Comparison of ENCODE assay signal across 1 cellular context in genomic region chr11:78325274-78325781, GRCh38.
TF ChIP-seq lines count a peak whose summit lies in the region.

No MANE protein-coding gene starts in this region.

TF ChIP-seq in K562, 482 proteins besides CTCF, POLR2A, EP300 and RAD21 (continued from another document and continues in another):
- TF ChIP-seq, protein P1, sequence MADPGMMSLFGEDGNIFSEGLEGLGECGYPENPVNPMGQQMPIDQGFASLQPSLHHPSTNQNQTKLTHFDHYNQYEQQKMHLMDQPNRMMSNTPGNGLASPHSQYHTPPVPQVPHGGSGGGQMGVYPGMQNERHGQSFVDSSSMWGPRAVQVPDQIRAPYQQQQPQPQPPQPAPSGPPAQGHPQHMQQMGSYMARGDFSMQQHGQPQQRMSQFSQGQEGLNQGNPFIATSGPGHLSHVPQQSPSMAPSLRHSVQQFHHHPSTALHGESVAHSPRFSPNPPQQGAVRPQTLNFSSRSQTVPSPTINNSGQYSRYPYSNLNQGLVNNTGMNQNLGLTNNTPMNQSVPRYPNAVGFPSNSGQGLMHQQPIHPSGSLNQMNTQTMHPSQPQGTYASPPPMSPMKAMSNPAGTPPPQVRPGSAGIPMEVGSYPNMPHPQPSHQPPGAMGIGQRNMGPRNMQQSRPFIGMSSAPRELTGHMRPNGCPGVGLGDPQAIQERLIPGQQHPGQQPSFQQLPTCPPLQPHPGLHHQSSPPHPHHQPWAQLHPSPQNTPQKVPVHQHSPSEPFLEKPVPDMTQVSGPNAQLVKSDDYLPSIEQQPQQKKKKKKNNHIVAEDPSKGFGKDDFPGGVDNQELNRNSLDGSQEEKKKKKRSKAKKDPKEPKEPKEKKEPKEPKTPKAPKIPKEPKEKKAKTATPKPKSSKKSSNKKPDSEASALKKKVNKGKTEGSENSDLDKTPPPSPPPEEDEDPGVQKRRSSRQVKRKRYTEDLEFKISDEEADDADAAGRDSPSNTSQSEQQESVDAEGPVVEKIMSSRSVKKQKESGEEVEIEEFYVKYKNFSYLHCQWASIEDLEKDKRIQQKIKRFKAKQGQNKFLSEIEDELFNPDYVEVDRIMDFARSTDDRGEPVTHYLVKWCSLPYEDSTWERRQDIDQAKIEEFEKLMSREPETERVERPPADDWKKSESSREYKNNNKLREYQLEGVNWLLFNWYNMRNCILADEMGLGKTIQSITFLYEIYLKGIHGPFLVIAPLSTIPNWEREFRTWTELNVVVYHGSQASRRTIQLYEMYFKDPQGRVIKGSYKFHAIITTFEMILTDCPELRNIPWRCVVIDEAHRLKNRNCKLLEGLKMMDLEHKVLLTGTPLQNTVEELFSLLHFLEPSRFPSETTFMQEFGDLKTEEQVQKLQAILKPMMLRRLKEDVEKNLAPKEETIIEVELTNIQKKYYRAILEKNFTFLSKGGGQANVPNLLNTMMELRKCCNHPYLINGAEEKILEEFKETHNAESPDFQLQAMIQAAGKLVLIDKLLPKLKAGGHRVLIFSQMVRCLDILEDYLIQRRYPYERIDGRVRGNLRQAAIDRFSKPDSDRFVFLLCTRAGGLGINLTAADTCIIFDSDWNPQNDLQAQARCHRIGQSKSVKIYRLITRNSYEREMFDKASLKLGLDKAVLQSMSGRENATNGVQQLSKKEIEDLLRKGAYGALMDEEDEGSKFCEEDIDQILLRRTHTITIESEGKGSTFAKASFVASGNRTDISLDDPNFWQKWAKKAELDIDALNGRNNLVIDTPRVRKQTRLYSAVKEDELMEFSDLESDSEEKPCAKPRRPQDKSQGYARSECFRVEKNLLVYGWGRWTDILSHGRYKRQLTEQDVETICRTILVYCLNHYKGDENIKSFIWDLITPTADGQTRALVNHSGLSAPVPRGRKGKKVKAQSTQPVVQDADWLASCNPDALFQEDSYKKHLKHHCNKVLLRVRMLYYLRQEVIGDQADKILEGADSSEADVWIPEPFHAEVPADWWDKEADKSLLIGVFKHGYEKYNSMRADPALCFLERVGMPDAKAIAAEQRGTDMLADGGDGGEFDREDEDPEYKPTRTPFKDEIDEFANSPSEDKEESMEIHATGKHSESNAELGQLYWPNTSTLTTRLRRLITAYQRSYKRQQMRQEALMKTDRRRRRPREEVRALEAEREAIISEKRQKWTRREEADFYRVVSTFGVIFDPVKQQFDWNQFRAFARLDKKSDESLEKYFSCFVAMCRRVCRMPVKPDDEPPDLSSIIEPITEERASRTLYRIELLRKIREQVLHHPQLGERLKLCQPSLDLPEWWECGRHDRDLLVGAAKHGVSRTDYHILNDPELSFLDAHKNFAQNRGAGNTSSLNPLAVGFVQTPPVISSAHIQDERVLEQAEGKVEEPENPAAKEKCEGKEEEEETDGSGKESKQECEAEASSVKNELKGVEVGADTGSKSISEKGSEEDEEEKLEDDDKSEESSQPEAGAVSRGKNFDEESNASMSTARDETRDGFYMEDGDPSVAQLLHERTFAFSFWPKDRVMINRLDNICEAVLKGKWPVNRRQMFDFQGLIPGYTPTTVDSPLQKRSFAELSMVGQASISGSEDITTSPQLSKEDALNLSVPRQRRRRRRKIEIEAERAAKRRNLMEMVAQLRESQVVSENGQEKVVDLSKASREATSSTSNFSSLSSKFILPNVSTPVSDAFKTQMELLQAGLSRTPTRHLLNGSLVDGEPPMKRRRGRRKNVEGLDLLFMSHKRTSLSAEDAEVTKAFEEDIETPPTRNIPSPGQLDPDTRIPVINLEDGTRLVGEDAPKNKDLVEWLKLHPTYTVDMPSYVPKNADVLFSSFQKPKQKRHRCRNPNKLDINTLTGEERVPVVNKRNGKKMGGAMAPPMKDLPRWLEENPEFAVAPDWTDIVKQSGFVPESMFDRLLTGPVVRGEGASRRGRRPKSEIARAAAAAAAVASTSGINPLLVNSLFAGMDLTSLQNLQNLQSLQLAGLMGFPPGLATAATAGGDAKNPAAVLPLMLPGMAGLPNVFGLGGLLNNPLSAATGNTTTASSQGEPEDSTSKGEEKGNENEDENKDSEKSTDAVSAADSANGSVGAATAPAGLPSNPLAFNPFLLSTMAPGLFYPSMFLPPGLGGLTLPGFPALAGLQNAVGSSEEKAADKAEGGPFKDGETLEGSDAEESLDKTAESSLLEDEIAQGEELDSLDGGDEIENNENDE (IDR thresholded peaks at IDR 0.05; ENCODE audit: low read depth, low read length): no peak
- no peak for TF ChIP-seq HIVEP1 (CRISPR knock-in tag; IDR thresholded peaks at IDR 0.05)
- peak in 1 of 2 experiments; percentile 23; a peak in 1 of 4 replicates for TF ChIP-seq KDM1A (IDR thresholded peaks at IDR 0.05)
- TF ChIP-seq KLF1 (tag; IDR thresholded peaks at IDR 0.05): no peak
- 0 out of 2 replicates have a peak, but pooled peaks have one; percentile 42 for TF ChIP-seq HDAC2 (IDR thresholded peaks at IDR 0.05)
- no peak for TF ChIP-seq EHMT2 (IDR thresholded peaks at IDR 0.05)
- no peak for TF ChIP-seq MIER1 (IDR thresholded peaks at IDR 0.05; ENCODE audit: low read depth)
- no peak for TF ChIP-seq POLR3G (IDR thresholded peaks at IDR 0.05; ENCODE audit: extremely low read depth, insufficient read length, insufficient replicate concordance)
- TF ChIP-seq ZBTB5 (IDR thresholded peaks at IDR 0.05): no peak
- TF ChIP-seq ZBTB26 (CRISPR knock-in tag; IDR thresholded peaks at IDR 0.05): no peak
- no peak for TF ChIP-seq CEBPB (tag; IDR thresholded peaks at IDR 0.05)
- TF ChIP-seq, protein P2, sequence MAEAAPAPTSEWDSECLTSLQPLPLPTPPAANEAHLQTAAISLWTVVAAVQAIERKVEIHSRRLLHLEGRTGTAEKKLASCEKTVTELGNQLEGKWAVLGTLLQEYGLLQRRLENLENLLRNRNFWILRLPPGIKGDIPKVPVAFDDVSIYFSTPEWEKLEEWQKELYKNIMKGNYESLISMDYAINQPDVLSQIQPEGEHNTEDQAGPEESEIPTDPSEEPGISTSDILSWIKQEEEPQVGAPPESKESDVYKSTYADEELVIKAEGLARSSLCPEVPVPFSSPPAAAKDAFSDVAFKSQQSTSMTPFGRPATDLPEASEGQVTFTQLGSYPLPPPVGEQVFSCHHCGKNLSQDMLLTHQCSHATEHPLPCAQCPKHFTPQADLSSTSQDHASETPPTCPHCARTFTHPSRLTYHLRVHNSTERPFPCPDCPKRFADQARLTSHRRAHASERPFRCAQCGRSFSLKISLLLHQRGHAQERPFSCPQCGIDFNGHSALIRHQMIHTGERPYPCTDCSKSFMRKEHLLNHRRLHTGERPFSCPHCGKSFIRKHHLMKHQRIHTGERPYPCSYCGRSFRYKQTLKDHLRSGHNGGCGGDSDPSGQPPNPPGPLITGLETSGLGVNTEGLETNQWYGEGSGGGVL (CRISPR knock-in tag; IDR thresholded peaks at IDR 0.05): no peak
- 0 out of 2 replicates have a peak, but pooled peaks have one; percentile 42 for TF ChIP-seq ZNF79 (CRISPR knock-in tag; IDR thresholded peaks at IDR 0.05; ENCODE audit: low read depth)
- TF ChIP-seq CTBP1 (IDR thresholded peaks at IDR 0.05; ENCODE audit: borderline replicate concordance): peak; percentile 67; the same call in 1 of the 2 replicates
- no peak for TF ChIP-seq ZNF584 (CRISPR knock-in tag; IDR thresholded peaks at IDR 0.05; ENCODE audit: low read depth)
- TF ChIP-seq HSF4 (CRISPR knock-in tag; IDR thresholded peaks at IDR 0.05; ENCODE audit: borderline replicate concordance): no peak
- no peak for TF ChIP-seq PHB (CRISPR knock-in tag; IDR thresholded peaks at IDR 0.05)
- no peak for TF ChIP-seq ZNF76 (CRISPR knock-in tag; IDR thresholded peaks at IDR 0.05; ENCODE audit: borderline replicate concordance)
- no peak for TF ChIP-seq DIDO1 (tag; IDR thresholded peaks at IDR 0.05; ENCODE audit: low read depth)
- no peak for TF ChIP-seq TRIM28 (IDR thresholded peaks at IDR 0.05)
- TF ChIP-seq MTF1 (CRISPR knock-in tag; IDR thresholded peaks at IDR 0.05; ENCODE audit: borderline replicate concordance): no peak
- no peak for TF ChIP-seq FOXA1 (IDR thresholded peaks at IDR 0.05; ENCODE audit: borderline replicate concordance)
- TF ChIP-seq NR4A1 (CRISPR knock-in tag; IDR thresholded peaks at IDR 0.05): no peak
- no peak for TF ChIP-seq NR4A1 (tag; IDR thresholded peaks at IDR 0.05)
- no peak for TF ChIP-seq HNRNPLL (IDR thresholded peaks at IDR 0.05; ENCODE audit: low read depth, low read length, poor library complexity, severe bottlenecking)
- no peak for TF ChIP-seq ZNF830 (CRISPR knock-in tag; IDR thresholded peaks at IDR 0.05)
- TF ChIP-seq MBD2 (IDR thresholded peaks at IDR 0.05; ENCODE audit: borderline replicate concordance, low read depth): no peak
- TF ChIP-seq, protein P3, sequence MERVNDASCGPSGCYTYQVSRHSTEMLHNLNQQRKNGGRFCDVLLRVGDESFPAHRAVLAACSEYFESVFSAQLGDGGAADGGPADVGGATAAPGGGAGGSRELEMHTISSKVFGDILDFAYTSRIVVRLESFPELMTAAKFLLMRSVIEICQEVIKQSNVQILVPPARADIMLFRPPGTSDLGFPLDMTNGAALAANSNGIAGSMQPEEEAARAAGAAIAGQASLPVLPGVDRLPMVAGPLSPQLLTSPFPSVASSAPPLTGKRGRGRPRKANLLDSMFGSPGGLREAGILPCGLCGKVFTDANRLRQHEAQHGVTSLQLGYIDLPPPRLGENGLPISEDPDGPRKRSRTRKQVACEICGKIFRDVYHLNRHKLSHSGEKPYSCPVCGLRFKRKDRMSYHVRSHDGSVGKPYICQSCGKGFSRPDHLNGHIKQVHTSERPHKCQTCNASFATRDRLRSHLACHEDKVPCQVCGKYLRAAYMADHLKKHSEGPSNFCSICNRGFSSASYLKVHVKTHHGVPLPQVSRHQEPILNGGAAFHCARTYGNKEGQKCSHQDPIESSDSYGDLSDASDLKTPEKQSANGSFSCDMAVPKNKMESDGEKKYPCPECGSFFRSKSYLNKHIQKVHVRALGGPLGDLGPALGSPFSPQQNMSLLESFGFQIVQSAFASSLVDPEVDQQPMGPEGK (CRISPR knock-in tag; IDR thresholded peaks at IDR 0.05; ENCODE audit: borderline replicate concordance): no peak
- TF ChIP-seq NR1H2 (CRISPR knock-in tag; IDR thresholded peaks at IDR 0.05): no peak
- 0 out of 2 replicates have a peak, but pooled peaks have one; percentile 13 for TF ChIP-seq GATA2 (CRISPR knock-in tag; IDR thresholded peaks at IDR 0.05)
- TF ChIP-seq TFAM (CRISPR knock-in tag; conservative IDR thresholded peaks at IDR 0.05): no peak
- TF ChIP-seq FOSL1 (tag; conservative IDR thresholded peaks at IDR 0.05): no peak; the same call in 1 of the 2 replicates
- TF ChIP-seq FIP1L1 (IDR thresholded peaks at IDR 0.05; ENCODE audit: low read depth, low read length, poor library complexity, severe bottlenecking): no peak
- TF ChIP-seq MYC (IDR thresholded peaks at IDR 0.05; ENCODE audit: low read depth, low read length): no peak
- TF ChIP-seq MYC (CRISPR knock-in tag; IDR thresholded peaks at IDR 0.05; ENCODE audit: borderline replicate concordance, low read depth): no peak
- no peak for TF ChIP-seq ZNF589 (CRISPR knock-in tag; IDR thresholded peaks at IDR 0.05; ENCODE audit: low read depth)
- no peak for TF ChIP-seq FOXA3 (CRISPR knock-in tag; conservative IDR thresholded peaks at IDR 0.05 in 1 of 2, IDR thresholded peaks at IDR 0.05 in 1 of 2)
- TF ChIP-seq, protein P4, sequence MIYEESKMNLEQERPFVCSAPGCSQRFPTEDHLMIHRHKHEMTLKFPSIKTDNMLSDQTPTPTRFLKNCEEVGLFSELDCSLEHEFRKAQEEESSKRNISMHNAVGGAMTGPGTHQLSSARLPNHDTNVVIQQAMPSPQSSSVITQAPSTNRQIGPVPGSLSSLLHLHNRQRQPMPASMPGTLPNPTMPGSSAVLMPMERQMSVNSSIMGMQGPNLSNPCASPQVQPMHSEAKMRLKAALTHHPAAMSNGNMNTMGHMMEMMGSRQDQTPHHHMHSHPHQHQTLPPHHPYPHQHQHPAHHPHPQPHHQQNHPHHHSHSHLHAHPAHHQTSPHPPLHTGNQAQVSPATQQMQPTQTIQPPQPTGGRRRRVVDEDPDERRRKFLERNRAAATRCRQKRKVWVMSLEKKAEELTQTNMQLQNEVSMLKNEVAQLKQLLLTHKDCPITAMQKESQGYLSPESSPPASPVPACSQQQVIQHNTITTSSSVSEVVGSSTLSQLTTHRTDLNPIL (CRISPR knock-in tag; IDR thresholded peaks at IDR 0.05): no peak
- no peak for TF ChIP-seq KLF16 (IDR thresholded peaks at IDR 0.05)
- TF ChIP-seq ETV1 (tag; conservative IDR thresholded peaks at IDR 0.05; ENCODE audit: low read depth): no peak
- no peak for TF ChIP-seq PHF8 (IDR thresholded peaks at IDR 0.05; ENCODE audit: borderline replicate concordance, low read length)
- TF ChIP-seq ETS1 (conservative IDR thresholded peaks at IDR 0.05; ENCODE audit: control insufficient read depth, low read depth, low read length): no peak
- TF ChIP-seq NBN (IDR thresholded peaks at IDR 0.05; ENCODE audit: low read depth): no peak
